In genomic region chr16:52573365-52574104, GRCh38 we compare ENCODE assay signal across 13 cellular contexts. TPM values are rescaled to one million over a fixed set of nuclear protein-coding genes. Genes with fewer than 3 reads are reported as not detected.
DNase-seq lines count a peak whose midpoint lies in the region; ATAC-seq and TF ChIP-seq lines count a peak whose summit lies in the region.
"Had no signal": no experiment of that assay in that cellular context is flagged by ENCODE, and none has a peak within 500 bp of the region (broad histone marks: within the 10 kb centered on the region; RNA-seq: fewer than 3 reads in every experiment).

No MANE protein-coding gene starts in this region.

- DNase-seq in LoVo (ENCODE audit: low spot score) (peak; percentile 73), lower lobe of right lung (no peak), NCI-H226 (no peak), left ventricle myocardium superior (no peak)
- DNase-seq in activated CD4-positive, alpha-beta T cell treated with anti-CD3 and anti-CD28 coated beads, Interleukin-2, amount 50 U/mL, for 4 hours, result no peak
- DNase-seq: activated naive CD8-positive, alpha-beta T cell treated with anti-CD3 and anti-CD28 coated beads for 36 hours; naive B cell; NCI-H524 treated with DMSO at 0.1 percent for 48 hours had no signal

- intact Hi-C loops in lower lobe of right lung (cut with DNase I), result no loop called here
- intact Hi-C loops in left ventricle myocardium superior (cut with micrococcal nuclease), result no loop called here

- H3K36me3 ChIP-seq in lower lobe of right lung, result no peaks in the 10 kb centered on the region

- no peak overlapping the region for H3K4me3 ChIP-seq in lower lobe of right lung

- peak; percentile 74 for ATAC-seq in GM18858 (IDR thresholded peaks at IDR 0.05; ENCODE audit: unreplicated experiment)
- ATAC-seq in GM21619 (IDR thresholded peaks at IDR 0.05; ENCODE audit: unreplicated experiment), result peak; percentile 74
- peak; percentile 83 for ATAC-seq in lower lobe of right lung
- ATAC-seq in GM21737 (IDR thresholded peaks at IDR 0.05; ENCODE audit: unreplicated experiment), result no peak
- ATAC-seq in left ventricle myocardium superior, result no peak

- H3K9me3 ChIP-seq in lower lobe of right lung, result no peaks in the 10 kb centered on the region

- H3K27ac ChIP-seq in lower lobe of right lung, result no peak overlapping the region

- H3K27me3 ChIP-seq in lower lobe of right lung (ENCODE audit: low read depth), result no peaks in the 10 kb centered on the region

- TF ChIP-seq CTCF in lower lobe of right lung (IDR thresholded peaks at IDR 0.05), result no peak

- H3K4me1 ChIP-seq in lower lobe of right lung, result no peaks in the 10 kb centered on the region

RNA-seq across cellular contexts. Expression of gene TOX3, which starts 26.6 kb away (rescaled TPM):
- total RNA-seq in lower lobe of right lung (4.1 TPM), left ventricle myocardium superior (not detected)
- total RNA-seq: activated naive CD8-positive, alpha-beta T cell treated with anti-CD3 and anti-CD28 coated beads for 36 hours; dermis microvascular lymphatic vessel endothelial cell; glomerular endothelial cell had no signal

Comparison
In these comparisons a context has a peak if more than half of its experiments do, and no peak if none do; other contexts are left out.
1. ATAC-seq: peak in GM18858 (single experiment), GM21619 (single experiment) and lower lobe of right lung (2 of 2); none in GM21737 (single experiment) and left ventricle myocardium superior (single experiment).